16 cellular contexts compared by ENCODE assay signal in genomic region chr2:112711356-112711755, GRCh38. TPM values are rescaled to one million over a fixed set of nuclear protein-coding genes. Genes with fewer than 3 reads are reported as not detected.
DNase-seq lines count a peak whose midpoint lies in the region; ATAC-seq and TF ChIP-seq lines count a peak whose summit lies in the region.
"Had no signal": no experiment of that assay in that cellular context is flagged by ENCODE, and none has a peak within 500 bp of the region (broad histone marks: within the 10 kb centered on the region; RNA-seq: fewer than 3 reads in every experiment).

No MANE protein-coding gene starts in this region.

- CTCF ChIA-PET in activated CD8-positive, alpha-beta memory T cell treated with anti-CD3 and anti-CD28 coated beads, Interleukin-2, amount 10 ng/mL, durations not matched to agents 7 days and 5 days (lab: Charles Lee) = interaction anchor here (1.0 to 1.4 kb wide), 2 partner anchors 14 to 111 kb away, joined by 3 to 6 read pairs; no protein-coding TSS in a partner anchor
- CTCF ChIA-PET in Calu3 (lab: Charles Lee) = no interaction called here
- CTCF ChIA-PET in activated naive CD4-positive, alpha-beta T cell treated with anti-CD3 and anti-CD28 coated beads, Interleukin-2, amount 10 ng/mL, durations not matched to agents 7 days and 5 days (lab: Charles Lee) = interaction anchor here (1.0 to 1.4 kb wide), 2 partner anchors 13 to 15 kb away, joined by 4 read pairs; no protein-coding TSS in a partner anchor

- H3K4me3 ChIP-seq in breast epithelium = no peak overlapping the region
- H3K4me3 ChIP-seq: A549, BLaER1, GM23338 had no signal

- no peaks in the 10 kb centered on the region for H3K9me3 Mint-ChIP-seq in activated CD8-positive, alpha-beta memory T cell treated with anti-CD3 and anti-CD28 coated beads, Interleukin-2, amount 10 ng/mL, durations not matched to agents 7 days and 5 days (ENCODE audit: low read depth)
- no peaks in the 10 kb centered on the region for H3K9me3 Mint-ChIP-seq in Calu3 (ENCODE audit: low read depth, unreplicated experiment)
- no peaks in the 10 kb centered on the region for H3K9me3 Mint-ChIP-seq in dendritic cell treated with granulocyte-macrophage colony-stimulating factor and Interleukin-4, amounts not matched to agents 40 ng/mL and 50 ng/mL, for 4 days
- no peaks in the 10 kb centered on the region for H3K9me3 Mint-ChIP-seq in activated naive CD4-positive, alpha-beta T cell treated with anti-CD3 and anti-CD28 coated beads, Interleukin-2, amount 10 ng/mL, durations not matched to agents 7 days and 5 days
- H3K9me3 Mint-ChIP-seq: CD8-positive, alpha-beta T cell; GM23338 had no signal

- H3K27me3 ChIP-seq in breast epithelium = no peaks in the 10 kb centered on the region
- H3K27me3 ChIP-seq: BLaER1 had no signal

- TF ChIP-seq CTCF in Calu3 (IDR thresholded peaks at IDR 0.05; ENCODE audit: unreplicated experiment) = no peak
- no peak for TF ChIP-seq CTCF in breast epithelium (IDR thresholded peaks at IDR 0.05)

- BruUV-seq in Calu3 (replicated peaks; lab: Mats Ljungman, UMichigan) = no TSS peak

- intact Hi-C loops in Calu3 (cut with micrococcal nuclease; ENCODE audit: unreplicated experiment) (no loop called here), breast epithelium (cut with DNase I; ENCODE audit: low total_unique reads) (no loop called here)
- intact Hi-C loops in dendritic cell treated with granulocyte-macrophage colony-stimulating factor and Interleukin-4, amounts not matched to agents 40 ng/mL and 50 ng/mL, for 4 days (cut with micrococcal nuclease) = no loop called here

- no peak overlapping the region for H3K27ac ChIP-seq in breast epithelium
- H3K27ac ChIP-seq: 22Rv1, A549, BLaER1 had no signal

- no peak for TF ChIP-seq POLR2A in breast epithelium (IDR thresholded peaks at IDR 0.05)

- H3K9me3 ChIP-seq in breast epithelium = no peaks in the 10 kb centered on the region
- H3K9me3 ChIP-seq: A549, BLaER1 had no signal

- H3K4me3 Mint-ChIP-seq in activated CD8-positive, alpha-beta memory T cell treated with anti-CD3 and anti-CD28 coated beads, Interleukin-2, amount 10 ng/mL, durations not matched to agents 7 days and 5 days = no peak overlapping the region
- no peak overlapping the region for H3K4me3 Mint-ChIP-seq in Calu3 (ENCODE audit: low read depth, unreplicated experiment)
- H3K4me3 Mint-ChIP-seq in dendritic cell treated with granulocyte-macrophage colony-stimulating factor and Interleukin-4, amounts not matched to agents 40 ng/mL and 50 ng/mL, for 4 days = no peak overlapping the region
- no peak overlapping the region for H3K4me3 Mint-ChIP-seq in activated naive CD4-positive, alpha-beta T cell treated with anti-CD3 and anti-CD28 coated beads, Interleukin-2, amount 10 ng/mL, durations not matched to agents 7 days and 5 days
- H3K4me3 Mint-ChIP-seq: CD8-positive, alpha-beta T cell; GM23338 had no signal

- peaks cover 3% of the 10 kb centered on the region for H3K27me3 Mint-ChIP-seq in activated CD8-positive, alpha-beta memory T cell treated with anti-CD3 and anti-CD28 coated beads, Interleukin-2, amount 10 ng/mL, durations not matched to agents 7 days and 5 days
- no peaks in the 10 kb centered on the region for H3K27me3 Mint-ChIP-seq in Calu3 (ENCODE audit: unreplicated experiment)
- H3K27me3 Mint-ChIP-seq in dendritic cell treated with granulocyte-macrophage colony-stimulating factor and Interleukin-4, amounts not matched to agents 40 ng/mL and 50 ng/mL, for 4 days = no peaks in the 10 kb centered on the region
- H3K27me3 Mint-ChIP-seq in activated naive CD4-positive, alpha-beta T cell treated with anti-CD3 and anti-CD28 coated beads, Interleukin-2, amount 10 ng/mL, durations not matched to agents 7 days and 5 days = peaks cover 66% of the 10 kb centered on the region

- no peaks in the 10 kb centered on the region for H3K36me3 ChIP-seq in breast epithelium
- H3K36me3 ChIP-seq: BLaER1 had no signal

- ATAC-seq in activated CD8-positive, alpha-beta memory T cell treated with anti-CD3 and anti-CD28 coated beads, Interleukin-2, amount 10 ng/mL, durations not matched to agents 7 days and 5 days = no peak
- ATAC-seq: A549; CD8-positive, alpha-beta T cell; GM23338; HepG2 had no signal

- peaks cover 54% of the 10 kb centered on the region for H3K4me1 Mint-ChIP-seq in activated CD8-positive, alpha-beta memory T cell treated with anti-CD3 and anti-CD28 coated beads, Interleukin-2, amount 10 ng/mL, durations not matched to agents 7 days and 5 days
- peaks cover 29% of the 10 kb centered on the region for H3K4me1 Mint-ChIP-seq in Calu3 (ENCODE audit: low read depth, unreplicated experiment)
- peaks cover 76% of the 10 kb centered on the region for H3K4me1 Mint-ChIP-seq in dendritic cell treated with granulocyte-macrophage colony-stimulating factor and Interleukin-4, amounts not matched to agents 40 ng/mL and 50 ng/mL, for 4 days (ENCODE audit: low read depth)
- H3K4me1 Mint-ChIP-seq in activated naive CD4-positive, alpha-beta T cell treated with anti-CD3 and anti-CD28 coated beads, Interleukin-2, amount 10 ng/mL, durations not matched to agents 7 days and 5 days = peaks cover 32% of the 10 kb centered on the region

- H3K36me3 Mint-ChIP-seq in activated CD8-positive, alpha-beta memory T cell treated with anti-CD3 and anti-CD28 coated beads, Interleukin-2, amount 10 ng/mL, durations not matched to agents 7 days and 5 days = no peaks in the 10 kb centered on the region
- no peaks in the 10 kb centered on the region for H3K36me3 Mint-ChIP-seq in Calu3 (ENCODE audit: insufficient read depth, unreplicated experiment)
- H3K36me3 Mint-ChIP-seq in dendritic cell treated with granulocyte-macrophage colony-stimulating factor and Interleukin-4, amounts not matched to agents 40 ng/mL and 50 ng/mL, for 4 days (ENCODE audit: low read depth) = peaks cover 1% of the 10 kb centered on the region
- H3K36me3 Mint-ChIP-seq in activated naive CD4-positive, alpha-beta T cell treated with anti-CD3 and anti-CD28 coated beads, Interleukin-2, amount 10 ng/mL, durations not matched to agents 7 days and 5 days = no peaks in the 10 kb centered on the region
- H3K36me3 Mint-ChIP-seq: CD8-positive, alpha-beta T cell had no signal

- DNase-seq in activated CD8-positive, alpha-beta memory T cell treated with anti-CD3 and anti-CD28 coated beads, Interleukin-2, amount 10 ng/mL, durations not matched to agents 7 days and 5 days = peak; percentile 12
- no peak for DNase-seq in activated CD8-positive, alpha-beta memory T cell treated with anti-CD3 and anti-CD28 coated beads, Interleukin-2, amount 50 U/mL, for 4 hours
- no peak for DNase-seq in Calu3
- DNase-seq in renal cortical epithelial cell (ENCODE audit: low read depth) = peak; percentile 73
- no peak for DNase-seq in activated naive CD4-positive, alpha-beta T cell treated with anti-CD3 and anti-CD28 coated beads, Interleukin-2, amount 10 ng/mL, durations not matched to agents 7 days and 5 days
- DNase-seq in pons (ENCODE audit: low spot score) = no peak
- no peak for DNase-seq in breast epithelium (ENCODE audit: low spot score in 2 of 2)
- DNase-seq: AML-193, HCEC 1CT had no signal

- no peak overlapping the region for H3K27ac Mint-ChIP-seq in activated CD8-positive, alpha-beta memory T cell treated with anti-CD3 and anti-CD28 coated beads, Interleukin-2, amount 10 ng/mL, durations not matched to agents 7 days and 5 days
- peak overlapping the region; percentile 1 for H3K27ac Mint-ChIP-seq in Calu3 (ENCODE audit: unreplicated experiment)
- H3K27ac Mint-ChIP-seq in dendritic cell treated with granulocyte-macrophage colony-stimulating factor and Interleukin-4, amounts not matched to agents 40 ng/mL and 50 ng/mL, for 4 days = peak overlapping the region; percentile 73
- no peak overlapping the region for H3K27ac Mint-ChIP-seq in activated naive CD4-positive, alpha-beta T cell treated with anti-CD3 and anti-CD28 coated beads, Interleukin-2, amount 10 ng/mL, durations not matched to agents 7 days and 5 days
- H3K27ac Mint-ChIP-seq: CD8-positive, alpha-beta T cell; GM23338 had no signal

- H3K4me1 ChIP-seq in breast epithelium = no peaks in the 10 kb centered on the region

RNA-seq across cellular contexts. Expression of gene NT5DC4, which starts 9.5 kb away (rescaled TPM):
- total RNA-seq in activated CD8-positive, alpha-beta memory T cell treated with anti-CD3 and anti-CD28 coated beads, Interleukin-2, amount 10 ng/mL, durations not matched to agents 7 days and 5 days = not detected
- total RNA-seq in Calu3 (2022) = 10.1 and 13.6 TPM in 2 replicates
- total RNA-seq in renal cortical epithelial cell = not detected in 2 replicates
- not detected for total RNA-seq in breast epithelium
- total RNA-seq: CD8-positive, alpha-beta T cell; GM23338 had no signal

RNA-seq across cellular contexts. Expression of gene CKAP2L, which starts 53.1 kb away (rescaled TPM):
- 10 to 100 TPM; 62.2 to 68.8 TPM for total RNA-seq in activated CD8-positive, alpha-beta memory T cell treated with anti-CD3 and anti-CD28 coated beads, Interleukin-2, amount 10 ng/mL, durations not matched to agents 7 days and 5 days
- total RNA-seq in Calu3 (2022) = 27.4 and 42.5 TPM in 2 replicates
- 0.40 and 4.2 TPM in 2 replicates for total RNA-seq in renal cortical epithelial cell
- under 1 TPM in 1 of 3 donors, not detected in 2; 0.96 TPM for total RNA-seq in breast epithelium

Comparison
In these comparisons a context has a peak if more than half of its experiments do, and no peak if none do; other contexts are left out.
1. DNase-seq: peak in activated CD8-positive, alpha-beta memory T cell treated with anti-CD3 and anti-CD28 coated beads, Interleukin-2, amount 10 ng/mL, durations not matched to agents 7 days and 5 days (single experiment) and renal cortical epithelial cell (single experiment); none in activated CD8-positive, alpha-beta memory T cell treated with anti-CD3 and anti-CD28 coated beads, Interleukin-2, amount 50 U/mL, for 4 hours (single experiment), Calu3 (single experiment), activated naive CD4-positive, alpha-beta T cell treated with anti-CD3 and anti-CD28 coated beads, Interleukin-2, amount 10 ng/mL, durations not matched to agents 7 days and 5 days (single experiment), pons (single experiment) and breast epithelium (0 of 2).
2. H3K27ac Mint-ChIP-seq: peak in Calu3 (single experiment) and dendritic cell treated with granulocyte-macrophage colony-stimulating factor and Interleukin-4, amounts not matched to agents 40 ng/mL and 50 ng/mL, for 4 days (single experiment); none in activated CD8-positive, alpha-beta memory T cell treated with anti-CD3 and anti-CD28 coated beads, Interleukin-2, amount 10 ng/mL, durations not matched to agents 7 days and 5 days (single experiment) and activated naive CD4-positive, alpha-beta T cell treated with anti-CD3 and anti-CD28 coated beads, Interleukin-2, amount 10 ng/mL, durations not matched to agents 7 days and 5 days (single experiment).